Comparison of ENCODE assay signal across 28 cellular contexts in the genomic region with DNA sequence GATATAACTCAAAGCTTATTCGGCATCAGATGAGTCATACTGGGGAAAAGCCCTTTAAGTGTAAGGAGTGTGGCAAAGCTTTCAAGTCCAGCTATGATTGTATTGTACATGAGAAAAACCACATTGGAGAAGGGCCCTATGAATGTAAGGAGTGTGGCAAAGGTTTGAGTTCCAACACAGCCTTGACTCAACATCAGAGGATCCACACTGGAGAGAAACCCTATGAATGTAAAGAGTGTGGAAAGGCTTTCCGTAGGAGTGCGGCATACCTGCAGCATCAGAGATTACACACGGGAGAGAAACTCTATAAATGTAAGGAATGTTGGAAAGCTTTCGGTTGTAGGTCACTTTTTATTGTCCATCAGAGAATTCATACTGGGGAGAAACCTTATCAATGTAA. TPM values are rescaled to one million over a fixed set of nuclear protein-coding genes. Genes with fewer than 3 reads are reported as not detected.
"Had no signal": no experiment of that assay in that cellular context is flagged by ENCODE, and none has a peak within 500 bp of the region (broad histone marks: within the 10 kb centered on the region; RNA-seq: fewer than 3 reads in every experiment).

No MANE protein-coding gene starts in this region.

- H3K4me3 Mint-ChIP-seq: activated naive CD8-positive, alpha-beta T cell; activated T-cell treated with anti-CD3 and anti-CD28 coated beads, Interleukin-2, amount 50 U/mL, for 72 hours; natural killer cell treated with Interleukin-12 subunit alpha and Interleukin-12 subunit beta and Interleukin-15 and Interleukin-18, amount 100 ng/mL, for 72 hours had no signal

- H3K4me1 ChIP-seq: adrenal gland, body of pancreas, heart right ventricle, lower lobe of right lung, testis, transverse colon had no signal

- H3K4me3 ChIP-seq: adrenal gland, body of pancreas, cardiac muscle cell, coronary artery, dorsolateral prefrontal cortex, heart right ventricle, lower lobe of right lung, mucosa of descending colon, spleen, testis, transverse colon had no signal

- DNase-seq: activated CD4-positive, alpha-beta T cell treated with anti-CD3 and anti-CD28 coated beads for 4 hours; activated CD4-positive, alpha-beta T cell treated with anti-CD3 and anti-CD28 coated beads, Interleukin-2, amount 50 U/mL, for 4 hours; activated CD4-positive, CD25-positive, alpha-beta regulatory T cell; activated effector memory CD4-positive, alpha-beta T cell treated with Interleukin-2 at 50 U/mL for 16 hours; activated naive CD4-positive, alpha-beta T cell treated with Interleukin-2 at 50 U/mL for 16 hours; activated T-cell treated with anti-CD3 and anti-CD28 coated beads for 4 hours; activated T-cell treated with anti-CD3 and anti-CD28 coated beads, Interleukin-2, amount 50 U/mL, for 72 hours; adrenal gland; aorta; body of pancreas; cerebellar nuclear complex; dorsolateral prefrontal cortex; effector memory CD4-positive, alpha-beta T cell; foreskin fibroblast; heart right ventricle; lower lobe of right lung; mucosa of descending colon; posterior cingulate gyrus; right cardiac atrium; spleen; stimulated activated naive CD8-positive, alpha-beta T cell treated with anti-CD3 and anti-CD28 coated beads, Interleukin-15, Interleukin-2, amounts not matched to agents 100 U/mL and 50 U/mL, for 24 hours; testis; transverse colon had no signal

- FAIRE-seq: urothelium cell line had no signal

- H3K9me3 ChIP-seq: adrenal gland, body of pancreas, testis had no signal

- H3K27ac ChIP-seq: adrenal gland, body of pancreas, cardiac muscle cell, coronary artery, dorsolateral prefrontal cortex, heart right ventricle, lower lobe of right lung, spleen, testis, transverse colon had no signal

- H3K27me3 ChIP-seq: adrenal gland, body of pancreas, cardiac muscle cell, dorsolateral prefrontal cortex, heart right ventricle, spleen, testis, transverse colon had no signal

- ATAC-seq: activated T-cell treated with anti-CD3 and anti-CD28 coated beads, Interleukin-2, amount 50 U/mL, for 72 hours; body of pancreas; heart right ventricle; lower lobe of right lung; mucosa of descending colon; natural killer cell treated with Interleukin-12 subunit alpha and Interleukin-12 subunit beta and Interleukin-15 and Interleukin-18, amount 100 ng/mL, for 72 hours; right cardiac atrium; stimulated activated naive CD8-positive, alpha-beta T cell treated with anti-CD3 and anti-CD28 coated beads, Interleukin-15, Interleukin-2, amounts not matched to agents 100 U/mL and 50 U/mL, for 24 hours had no signal

- H3K27ac Mint-ChIP-seq: activated naive CD8-positive, alpha-beta T cell; activated T-cell treated with anti-CD3 and anti-CD28 coated beads, Interleukin-2, amount 50 U/mL, for 72 hours; natural killer cell treated with Interleukin-12 subunit alpha and Interleukin-12 subunit beta and Interleukin-15 and Interleukin-18, amount 100 ng/mL, for 72 hours had no signal

- H3K27me3 Mint-ChIP-seq: activated naive CD8-positive, alpha-beta T cell; natural killer cell treated with Interleukin-12 subunit alpha and Interleukin-12 subunit beta and Interleukin-15 and Interleukin-18, amount 100 ng/mL, for 72 hours had no signal

RNA-seq across cellular contexts. Expression of a gene that starts 55.3 kb away (rescaled TPM):
- polyA plus RNA-seq: cardiac muscle cell had no signal
